Comparison of ENCODE assay signal across 8 cellular contexts in the genomic region with DNA sequence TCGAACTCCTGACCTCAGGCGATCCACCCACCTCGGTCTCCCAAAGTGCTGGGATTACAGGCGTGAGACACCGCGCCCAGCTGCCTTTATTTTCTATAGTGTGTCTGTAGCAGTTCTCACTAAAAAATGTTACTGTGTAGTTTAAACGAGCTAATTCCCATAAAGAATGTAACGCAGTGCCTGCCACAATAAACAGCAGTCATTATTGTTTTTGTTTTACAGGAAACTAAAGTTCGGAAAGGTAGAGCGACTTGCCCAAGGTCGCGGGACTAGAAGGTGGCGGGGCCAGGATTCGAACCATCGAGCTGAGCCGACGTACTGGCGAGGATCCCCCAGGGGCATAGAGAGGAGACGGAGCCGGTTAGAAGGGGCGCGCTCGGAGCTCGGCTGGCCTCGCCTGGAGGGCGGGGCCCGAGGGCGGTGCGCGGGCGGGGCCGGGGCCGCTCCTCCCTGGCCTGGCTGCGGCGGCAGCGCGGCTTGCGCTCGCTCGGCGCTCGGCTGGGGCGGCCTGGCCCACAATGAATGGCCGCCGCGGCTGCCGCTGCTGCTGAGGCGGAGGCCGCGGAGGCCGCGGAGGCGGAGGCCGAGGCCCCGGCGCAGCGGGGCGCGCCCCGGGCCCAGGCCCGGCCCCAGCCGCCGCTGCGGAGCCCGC. TPM values are rescaled to one million over a fixed set of nuclear protein-coding genes. Genes with fewer than 3 reads are reported as not detected.
DNase-seq lines count a peak whose midpoint lies in the region; ATAC-seq and TF ChIP-seq lines count a peak whose summit lies in the region.

Gene NACC1 (plus strand): TSS at position 493 of the 652 bp plus-strand sequence. CDS start 16,944 bp downstream, outside the sequence.

- peaks cover 38% of the 10 kb centered on the region for H3K4me1 ChIP-seq in NT2/D1 (ENCODE audit: insufficient read depth, insufficient read length)

- H3K9me3 ChIP-seq in NT2/D1 (ENCODE audit: insufficient read depth, low read length) = no peaks in the 10 kb centered on the region

- DNase-seq in C1 segment of cervical spinal cord (lab: John Stamatoyannopoulos, UW) = peak; percentile 42 to 91 (median 79)
- peak; percentile 84 for DNase-seq in HT1080 (ENCODE audit: low read depth)
- DNase-seq in NT2/D1 (ENCODE audit: low read depth, low spot score) = peak; percentile 80
- DNase-seq in activated CD8-positive, alpha-beta memory T cell treated with anti-CD3 and anti-CD28 coated beads, Interleukin-2, amount 50 U/mL, for 24 hours (ENCODE audit: extremely low read depth) = peak; percentile 66
- DNase-seq in mesothelial cell of epicardium (ENCODE audit: low spot score in 2 of 2, unreplicated experiment in 2 of 2) = peak; percentile 86 to 89
- peak; percentile 73 to 81 for DNase-seq in stimulated activated CD8-positive, alpha-beta memory T cell treated with anti-CD3 and anti-CD28 coated beads, Interleukin-15, amount 100 ng/mL, for 4 hours (ENCODE audit: low read depth in 2 of 2)

- H3K36me3 Mint-ChIP-seq in mesothelial cell of epicardium = peaks cover 4% of the 10 kb centered on the region

- peaks cover 42% of the 10 kb centered on the region for H3K4me1 Mint-ChIP-seq in mesothelial cell of epicardium

- peak within 1 kb of the TSS; percentile 100 for H3K4me3 ChIP-seq in NT2/D1 (ENCODE audit: insufficient read length, low read depth)

- no peaks in the 10 kb centered on the region for H3K27me3 ChIP-seq in NT2/D1 (ENCODE audit: insufficient read depth, insufficient read length)

- H3K4me3 Mint-ChIP-seq in mesothelial cell of epicardium = peak within 1 kb of the TSS; percentile 95

- no peaks in the 10 kb centered on the region for H3K9me3 Mint-ChIP-seq in mesothelial cell of epicardium

- ATAC-seq in GM19397 (IDR thresholded peaks at IDR 0.05; ENCODE audit: unreplicated experiment) = peak; percentile 71

- peak within 1 kb of the TSS; percentile 100 for H3K9ac ChIP-seq in NT2/D1 (ENCODE audit: insufficient read length, low read depth)

- H3K27ac Mint-ChIP-seq in mesothelial cell of epicardium = peak within 1 kb of the TSS; percentile 97

- in situ Hi-C loops in endometrial microvascular endothelial cells (cut with HindIII; ENCODE audit: inconsistent ontology term, low pct_unique_long_range_greater_than_20kb, low sequenced_read_pairs) = no loop called here

- H3K36me3 ChIP-seq in NT2/D1 (ENCODE audit: insufficient read depth, insufficient read length, low read length) = peaks cover 68% of the 10 kb centered on the region

- TF ChIP-seq CTCF in mesothelial cell of epicardium (IDR thresholded peaks at IDR 0.05; ENCODE audit: unreplicated experiment) = no peak

- H3K27me3 Mint-ChIP-seq in mesothelial cell of epicardium (ENCODE audit: low read depth) = no peaks in the 10 kb centered on the region

RNA-seq across cellular contexts. Expression of gene NACC1, which starts in this region (rescaled TPM):
- total RNA-seq in HT1080 (2014; rRNA removed; shearing (Covaris generic)) = 126 and 181 TPM in 2 replicates
- polyA plus RNA-seq in HT1080 (2015; cell fraction: cytosol; rRNA removed) = 83.7 and 86.1 TPM in 2 replicates
- polyA plus RNA-seq in HT1080 (2015; cell fraction: nucleus; rRNA removed) = 52.1 and 55.6 TPM in 2 replicates
- total RNA-seq in endometrial microvascular endothelial cells (ENCODE audit: inconsistent ontology term) (99.0 TPM), mesothelial cell of epicardium (63.0 to 76.4 TPM (median 74.5 TPM) in 3 replicates)

Comparison
In these comparisons a context has a peak if more than half of its experiments do, and no peak if none do; other contexts are left out.
1. Peak in every context shown above with its lines: DNase-seq, ATAC-seq and H3K4me3 ChIP-seq.